Comparison of ENCODE assay signal across 1 cellular context in the genomic region with DNA sequence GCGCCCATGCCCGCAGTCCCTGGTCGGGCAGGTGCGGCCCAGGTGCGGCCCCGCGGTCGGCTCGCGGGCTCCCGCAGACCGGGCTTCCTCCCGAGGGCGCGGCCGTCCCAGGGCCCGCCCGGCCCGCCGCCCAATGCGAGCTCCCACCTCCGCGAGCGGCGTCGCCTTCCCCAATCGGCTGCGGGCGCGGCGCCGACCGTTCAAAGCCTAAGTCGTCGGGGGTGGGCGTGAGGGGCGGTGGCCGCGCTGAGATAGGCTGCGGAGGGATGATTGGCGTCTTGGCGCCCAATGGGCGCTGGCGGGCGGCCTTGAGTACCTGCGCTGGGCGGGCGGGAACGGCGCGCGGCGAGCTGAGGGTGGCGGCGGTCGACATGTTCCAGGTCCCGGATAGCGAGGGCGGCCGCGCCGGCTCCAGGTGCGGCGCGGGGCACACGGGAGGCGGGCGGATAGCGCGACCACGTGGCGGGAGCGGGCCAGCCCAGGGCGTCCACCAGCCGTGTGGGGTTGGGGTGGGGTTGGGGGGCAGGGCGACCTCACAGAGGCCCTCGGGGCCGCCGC.
TF ChIP-seq lines count a peak whose summit lies in the region.

A gene with protein sequence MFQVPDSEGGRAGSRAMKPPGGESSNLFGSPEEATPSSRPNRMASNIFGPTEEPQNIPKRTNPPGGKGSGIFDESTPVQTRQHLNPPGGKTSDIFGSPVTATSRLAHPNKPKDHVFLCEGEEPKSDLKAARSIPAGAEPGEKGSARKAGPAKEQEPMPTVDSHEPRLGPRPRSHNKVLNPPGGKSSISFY (plus strand): TSS at position 338 of the 558 bp plus-strand sequence. CDS start 34 bp downstream, at position 372.

TF ChIP-seq in K562, 482 proteins besides CTCF, POLR2A, EP300 and RAD21 (continued from another document and continues in another):
- TF ChIP-seq, protein P1, sequence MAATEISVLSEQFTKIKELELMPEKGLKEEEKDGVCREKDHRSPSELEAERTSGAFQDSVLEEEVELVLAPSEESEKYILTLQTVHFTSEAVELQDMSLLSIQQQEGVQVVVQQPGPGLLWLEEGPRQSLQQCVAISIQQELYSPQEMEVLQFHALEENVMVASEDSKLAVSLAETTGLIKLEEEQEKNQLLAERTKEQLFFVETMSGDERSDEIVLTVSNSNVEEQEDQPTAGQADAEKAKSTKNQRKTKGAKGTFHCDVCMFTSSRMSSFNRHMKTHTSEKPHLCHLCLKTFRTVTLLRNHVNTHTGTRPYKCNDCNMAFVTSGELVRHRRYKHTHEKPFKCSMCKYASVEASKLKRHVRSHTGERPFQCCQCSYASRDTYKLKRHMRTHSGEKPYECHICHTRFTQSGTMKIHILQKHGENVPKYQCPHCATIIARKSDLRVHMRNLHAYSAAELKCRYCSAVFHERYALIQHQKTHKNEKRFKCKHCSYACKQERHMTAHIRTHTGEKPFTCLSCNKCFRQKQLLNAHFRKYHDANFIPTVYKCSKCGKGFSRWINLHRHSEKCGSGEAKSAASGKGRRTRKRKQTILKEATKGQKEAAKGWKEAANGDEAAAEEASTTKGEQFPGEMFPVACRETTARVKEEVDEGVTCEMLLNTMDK (IDR thresholded peaks at IDR 0.05; ENCODE audit: borderline replicate concordance, insufficient read depth, low read depth, low read length, poor library complexity, severe bottlenecking), result no peak
- TF ChIP-seq RCOR1 (IDR thresholded peaks at IDR 0.05; ENCODE audit: borderline replicate concordance in 1 of 2, low read depth in 2 of 2, low read length in 2 of 2), result no peak
- TF ChIP-seq ILF3 (IDR thresholded peaks at IDR 0.05; ENCODE audit: borderline replicate concordance), result no peak
- no peak for TF ChIP-seq ZBTB11 (CRISPR knock-in tag; IDR thresholded peaks at IDR 0.05)
- no peak for TF ChIP-seq SNIP1 (IDR thresholded peaks at IDR 0.05; ENCODE audit: low read depth)
- TF ChIP-seq, protein P2, sequence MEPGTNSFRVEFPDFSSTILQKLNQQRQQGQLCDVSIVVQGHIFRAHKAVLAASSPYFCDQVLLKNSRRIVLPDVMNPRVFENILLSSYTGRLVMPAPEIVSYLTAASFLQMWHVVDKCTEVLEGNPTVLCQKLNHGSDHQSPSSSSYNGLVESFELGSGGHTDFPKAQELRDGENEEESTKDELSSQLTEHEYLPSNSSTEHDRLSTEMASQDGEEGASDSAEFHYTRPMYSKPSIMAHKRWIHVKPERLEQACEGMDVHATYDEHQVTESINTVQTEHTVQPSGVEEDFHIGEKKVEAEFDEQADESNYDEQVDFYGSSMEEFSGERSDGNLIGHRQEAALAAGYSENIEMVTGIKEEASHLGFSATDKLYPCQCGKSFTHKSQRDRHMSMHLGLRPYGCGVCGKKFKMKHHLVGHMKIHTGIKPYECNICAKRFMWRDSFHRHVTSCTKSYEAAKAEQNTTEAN (CRISPR knock-in tag; IDR thresholded peaks at IDR 0.05), result no peak
- no peak for TF ChIP-seq PPARD (CRISPR knock-in tag; IDR thresholded peaks at IDR 0.05)
- peak; percentile 85 for TF ChIP-seq CREM (IDR thresholded peaks at IDR 0.05; ENCODE audit: low read depth)
- no peak for TF ChIP-seq ETV6 (IDR thresholded peaks at IDR 0.05; ENCODE audit: borderline replicate concordance in 1 of 2, low read depth in 2 of 2, low read length in 1 of 2)
- no peak for TF ChIP-seq ETV6 (CRISPR knock-in tag; IDR thresholded peaks at IDR 0.05; ENCODE audit: borderline replicate concordance)
- no peak; the same call in 1 of the 2 replicates for TF ChIP-seq ZFX (CRISPR knock-in tag; IDR thresholded peaks at IDR 0.05)
- TF ChIP-seq HCFC1 (IDR thresholded peaks at IDR 0.05; ENCODE audit: low read depth, low read length), result no peak
- no peak for TF ChIP-seq TFAM (CRISPR knock-in tag; conservative IDR thresholded peaks at IDR 0.05)
- no peak for TF ChIP-seq ZNF668 (CRISPR knock-in tag; IDR thresholded peaks at IDR 0.05)
- TF ChIP-seq PCBP2 (IDR thresholded peaks at IDR 0.05; ENCODE audit: low read depth, low read length, poor library complexity, severe bottlenecking), result no peak
- no peak for TF ChIP-seq KLF10 (CRISPR knock-in tag; IDR thresholded peaks at IDR 0.05)
- TF ChIP-seq HMBOX1 (IDR thresholded peaks at IDR 0.05), result no peak
- TF ChIP-seq NR2C1 (IDR thresholded peaks at IDR 0.05), result no peak
- TF ChIP-seq NR2C1 (tag; IDR thresholded peaks at IDR 0.05), result no peak
- peak; percentile 36; the same call in 1 of the 2 replicates for TF ChIP-seq GTF2E2 (tag; IDR thresholded peaks at IDR 0.05)
- TF ChIP-seq MCM7 (IDR thresholded peaks at IDR 0.05), result no peak
- TF ChIP-seq SMARCA5 (IDR thresholded peaks at IDR 0.05), result no peak
- TF ChIP-seq NR0B1 (IDR thresholded peaks at IDR 0.05; ENCODE audit: partially characterized antibody), result no peak
- no peak for TF ChIP-seq ZNF76 (CRISPR knock-in tag; IDR thresholded peaks at IDR 0.05; ENCODE audit: borderline replicate concordance)
- no peak for TF ChIP-seq ZNF232 (CRISPR knock-in tag; IDR thresholded peaks at IDR 0.05)
- no peak for TF ChIP-seq KAT8 (IDR thresholded peaks at IDR 0.05; ENCODE audit: low read depth)
- no peak for TF ChIP-seq ZNF280A (IDR thresholded peaks at IDR 0.05; ENCODE audit: low read depth, partially characterized antibody)
- TF ChIP-seq ZNF695 (CRISPR knock-in tag; IDR thresholded peaks at IDR 0.05), result no peak
- no peak for TF ChIP-seq STAT6 (CRISPR knock-in tag; IDR thresholded peaks at IDR 0.05)
- TF ChIP-seq, protein P3, sequence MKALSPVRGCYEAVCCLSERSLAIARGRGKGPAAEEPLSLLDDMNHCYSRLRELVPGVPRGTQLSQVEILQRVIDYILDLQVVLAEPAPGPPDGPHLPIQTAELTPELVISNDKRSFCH (CRISPR knock-in tag; IDR thresholded peaks at IDR 0.05), result no peak
- TF ChIP-seq, protein P3 (tag; IDR thresholded peaks at IDR 0.05), result no peak
- no peak for TF ChIP-seq KAT2B (IDR thresholded peaks at IDR 0.05; ENCODE audit: low read depth, low read length)
- TF ChIP-seq, protein P4, sequence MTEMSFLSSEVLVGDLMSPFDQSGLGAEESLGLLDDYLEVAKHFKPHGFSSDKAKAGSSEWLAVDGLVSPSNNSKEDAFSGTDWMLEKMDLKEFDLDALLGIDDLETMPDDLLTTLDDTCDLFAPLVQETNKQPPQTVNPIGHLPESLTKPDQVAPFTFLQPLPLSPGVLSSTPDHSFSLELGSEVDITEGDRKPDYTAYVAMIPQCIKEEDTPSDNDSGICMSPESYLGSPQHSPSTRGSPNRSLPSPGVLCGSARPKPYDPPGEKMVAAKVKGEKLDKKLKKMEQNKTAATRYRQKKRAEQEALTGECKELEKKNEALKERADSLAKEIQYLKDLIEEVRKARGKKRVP (CRISPR knock-in tag; IDR thresholded peaks at IDR 0.05), result no peak
- TF ChIP-seq, protein P5, sequence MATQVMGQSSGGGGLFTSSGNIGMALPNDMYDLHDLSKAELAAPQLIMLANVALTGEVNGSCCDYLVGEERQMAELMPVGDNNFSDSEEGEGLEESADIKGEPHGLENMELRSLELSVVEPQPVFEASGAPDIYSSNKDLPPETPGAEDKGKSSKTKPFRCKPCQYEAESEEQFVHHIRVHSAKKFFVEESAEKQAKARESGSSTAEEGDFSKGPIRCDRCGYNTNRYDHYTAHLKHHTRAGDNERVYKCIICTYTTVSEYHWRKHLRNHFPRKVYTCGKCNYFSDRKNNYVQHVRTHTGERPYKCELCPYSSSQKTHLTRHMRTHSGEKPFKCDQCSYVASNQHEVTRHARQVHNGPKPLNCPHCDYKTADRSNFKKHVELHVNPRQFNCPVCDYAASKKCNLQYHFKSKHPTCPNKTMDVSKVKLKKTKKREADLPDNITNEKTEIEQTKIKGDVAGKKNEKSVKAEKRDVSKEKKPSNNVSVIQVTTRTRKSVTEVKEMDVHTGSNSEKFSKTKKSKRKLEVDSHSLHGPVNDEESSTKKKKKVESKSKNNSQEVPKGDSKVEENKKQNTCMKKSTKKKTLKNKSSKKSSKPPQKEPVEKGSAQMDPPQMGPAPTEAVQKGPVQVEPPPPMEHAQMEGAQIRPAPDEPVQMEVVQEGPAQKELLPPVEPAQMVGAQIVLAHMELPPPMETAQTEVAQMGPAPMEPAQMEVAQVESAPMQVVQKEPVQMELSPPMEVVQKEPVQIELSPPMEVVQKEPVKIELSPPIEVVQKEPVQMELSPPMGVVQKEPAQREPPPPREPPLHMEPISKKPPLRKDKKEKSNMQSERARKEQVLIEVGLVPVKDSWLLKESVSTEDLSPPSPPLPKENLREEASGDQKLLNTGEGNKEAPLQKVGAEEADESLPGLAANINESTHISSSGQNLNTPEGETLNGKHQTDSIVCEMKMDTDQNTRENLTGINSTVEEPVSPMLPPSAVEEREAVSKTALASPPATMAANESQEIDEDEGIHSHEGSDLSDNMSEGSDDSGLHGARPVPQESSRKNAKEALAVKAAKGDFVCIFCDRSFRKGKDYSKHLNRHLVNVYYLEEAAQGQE (CRISPR knock-in tag; IDR thresholded peaks at IDR 0.05; ENCODE audit: low read depth), result no peak
- TF ChIP-seq, protein P6, sequence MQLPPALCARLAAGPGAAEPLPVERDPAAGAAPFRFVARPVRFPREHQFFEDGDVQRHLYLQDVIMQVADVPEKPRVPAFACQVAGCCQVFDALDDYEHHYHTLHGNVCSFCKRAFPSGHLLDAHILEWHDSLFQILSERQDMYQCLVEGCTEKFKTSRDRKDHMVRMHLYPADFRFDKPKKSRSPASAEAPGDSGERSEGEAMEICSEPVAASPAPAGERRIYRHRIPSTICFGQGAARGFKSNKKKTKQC (CRISPR knock-in tag; IDR thresholded peaks at IDR 0.05), result no peak
- no peak for TF ChIP-seq MYNN (IDR thresholded peaks at IDR 0.05)
- TF ChIP-seq MYNN (CRISPR knock-in tag; IDR thresholded peaks at IDR 0.05), result no peak
- no peak for TF ChIP-seq RBM22 (IDR thresholded peaks at IDR 0.05; ENCODE audit: low read depth, low read length, poor library complexity, severe bottlenecking)
- TF ChIP-seq ZFP30 (CRISPR knock-in tag; IDR thresholded peaks at IDR 0.05; ENCODE audit: borderline replicate concordance), result no peak
- TF ChIP-seq SMAD2 (IDR thresholded peaks at IDR 0.05; ENCODE audit: low read depth, low read length), result no peak
